In the genomic region with DNA sequence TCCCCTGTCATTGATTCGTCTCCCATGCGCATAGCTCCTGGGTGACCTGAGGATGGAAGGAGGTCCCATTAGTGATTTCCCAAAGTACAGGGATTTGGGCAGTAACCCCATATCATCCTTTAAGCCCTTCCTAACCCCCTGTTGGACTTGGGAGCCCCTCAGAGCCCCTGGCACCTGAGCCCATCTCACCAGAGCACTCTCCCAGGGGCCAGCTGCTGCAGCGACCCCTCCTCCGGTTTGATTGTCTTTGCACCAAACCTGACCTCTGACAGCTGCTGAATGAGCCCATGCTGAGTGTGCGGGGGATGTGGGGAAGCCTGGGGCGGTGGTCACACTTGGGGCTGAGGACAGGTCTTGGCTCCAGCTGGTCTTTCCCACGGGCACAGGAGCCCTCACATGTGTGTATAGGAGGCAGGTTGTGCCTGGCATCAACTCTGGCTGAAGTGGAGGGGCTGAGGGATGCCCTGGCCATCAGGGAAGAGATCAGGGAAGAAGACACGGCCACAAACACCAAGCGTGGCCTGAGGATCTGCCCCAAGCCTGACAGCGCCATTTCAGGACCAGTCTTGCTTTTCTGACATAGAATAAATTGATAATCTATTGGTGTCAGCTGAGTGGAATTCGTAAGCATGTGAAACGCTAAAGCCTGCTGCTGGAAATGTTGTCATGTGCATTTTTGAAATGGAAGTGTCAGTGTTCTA, we compare ENCODE assay signal across 18 cellular contexts.
"Had no signal": no experiment of that assay in that cellular context is flagged by ENCODE, and none has a peak within 500 bp of the region (broad histone marks: within the 10 kb centered on the region; RNA-seq: fewer than 3 reads in every experiment).

No MANE protein-coding gene starts in this region.

- H3K4me3 Mint-ChIP-seq: activated CD4-positive, alpha-beta T cell treated with anti-CD3 and anti-CD28 coated beads, Interleukin-2, amount 10 ng/mL, durations not matched to agents 24 days and 14 days; activated CD8-positive, alpha-beta T cell treated with anti-CD3 and anti-CD28 coated beads, Interleukin-2, amount 10 ng/mL, durations not matched to agents 7 days and 5 days; activated T-cell treated with anti-CD3 and anti-CD28 coated beads, Interleukin-2, amount 50 U/mL, for 72 hours; naive thymus-derived CD4-positive, alpha-beta T cell; T-helper 1 cell treated with Interleukin-12 subunit alpha and Interleukin-12 subunit beta and Interleukin-4 antibody, amounts not matched to agents 30 μg/mL and 1 μg/mL, for 36 hours had no signal

- H3K4me1 ChIP-seq: adrenal gland, pancreas had no signal

- H3K9me3 Mint-ChIP-seq: activated naive CD4-positive, alpha-beta T cell treated with anti-CD3 and anti-CD28 coated beads, Interleukin-2, amount 50 U/mL, for 72 hours; activated T-cell treated with anti-CD3 and anti-CD28 coated beads, Interleukin-2, amount 50 U/mL, for 72 hours; naive thymus-derived CD4-positive, alpha-beta T cell; T-helper 1 cell treated with Interleukin-12 subunit alpha and Interleukin-12 subunit beta and Interleukin-4 antibody, amounts not matched to agents 30 μg/mL and 1 μg/mL, for 36 hours had no signal

- H3K27ac Mint-ChIP-seq: activated CD4-positive, alpha-beta T cell treated with anti-CD3 and anti-CD28 coated beads, Interleukin-2, amount 10 ng/mL, durations not matched to agents 24 days and 14 days; activated CD8-positive, alpha-beta T cell treated with anti-CD3 and anti-CD28 coated beads, Interleukin-2, amount 10 ng/mL, durations not matched to agents 7 days and 5 days; activated naive CD4-positive, alpha-beta T cell treated with anti-CD3 and anti-CD28 coated beads, Interleukin-2, amount 50 U/mL, for 72 hours; activated T-cell treated with anti-CD3 and anti-CD28 coated beads, Interleukin-2, amount 50 U/mL, for 72 hours; naive thymus-derived CD4-positive, alpha-beta T cell; T-helper 1 cell treated with Interleukin-12 subunit alpha and Interleukin-12 subunit beta and Interleukin-4 antibody, amounts not matched to agents 30 μg/mL and 1 μg/mL, for 36 hours had no signal

- H3K27me3 ChIP-seq: adrenal gland, dorsolateral prefrontal cortex, gastrocnemius medialis, pancreas, transverse colon had no signal

- H3K4me1 Mint-ChIP-seq: activated CD4-positive, alpha-beta T cell treated with anti-CD3 and anti-CD28 coated beads, Interleukin-2, amount 10 ng/mL, durations not matched to agents 24 days and 14 days had no signal

- H3K36me3 ChIP-seq: adrenal gland, gastrocnemius medialis, pancreas, transverse colon had no signal

- H3K4me3 ChIP-seq: adrenal gland, dorsolateral prefrontal cortex, gastrocnemius medialis, pancreas, transverse colon had no signal

- H3K36me3 Mint-ChIP-seq: activated naive CD4-positive, alpha-beta T cell treated with anti-CD3 and anti-CD28 coated beads, Interleukin-2, amount 50 U/mL, for 72 hours; naive thymus-derived CD4-positive, alpha-beta T cell had no signal

- H3K9me3 ChIP-seq: adrenal gland, gastrocnemius medialis, pancreas, transverse colon had no signal

- DNase-seq: activated CD4-positive, alpha-beta T cell treated with anti-CD3 and anti-CD28 coated beads, Interleukin-2, amount 10 ng/mL, durations not matched to agents 24 days and 14 days; activated CD8-positive, alpha-beta memory T cell treated with anti-CD3 and anti-CD28 coated beads, Interleukin-2, amount 50 U/mL, for 4 hours; activated CD8-positive, alpha-beta T cell treated with anti-CD3 and anti-CD28 coated beads, Interleukin-2, amount 10 ng/mL, durations not matched to agents 7 days and 5 days; activated effector memory CD4-positive, alpha-beta T cell treated with anti-CD3 and anti-CD28 coated beads, Interleukin-2, amount 50 U/mL, for 16 hours; activated T-cell treated with anti-CD3 and anti-CD28 coated beads, Interleukin-2, amount 50 U/mL, for 72 hours; dorsolateral prefrontal cortex; erythroblast; gastrocnemius medialis; left ventricle myocardium superior; mesenchymal stem cell; naive thymus-derived CD4-positive, alpha-beta T cell; pancreas; stimulated activated naive CD8-positive, alpha-beta T cell treated with anti-CD3 and anti-CD28 coated beads, Interleukin-15, Interleukin-2, amounts not matched to agents 100 U/mL and 50 U/mL, for 24 hours; substantia nigra; transverse colon had no signal

- H3K27ac ChIP-seq: adrenal gland, dorsolateral prefrontal cortex, gastrocnemius medialis, pancreas, transverse colon had no signal
